In the genomic region with DNA sequence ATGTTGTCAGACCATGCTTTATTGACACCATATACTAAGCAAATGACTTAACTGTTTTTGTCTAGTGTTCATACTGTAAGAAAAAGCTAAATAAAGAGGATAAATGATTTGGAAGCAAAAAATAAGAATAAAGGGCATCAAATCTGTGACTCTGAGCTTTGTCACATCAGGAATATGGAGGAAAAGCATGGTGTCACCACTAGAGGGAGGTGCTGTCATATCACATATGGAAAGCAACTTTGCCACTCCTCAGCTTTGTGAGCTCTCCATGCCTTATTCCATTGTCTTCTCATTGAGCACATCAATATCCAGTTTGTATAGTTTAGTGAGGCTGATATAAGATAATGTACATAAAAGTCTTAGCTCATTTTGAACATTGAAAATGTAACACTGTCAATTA, we compare ENCODE assay signal across 8 cellular contexts. TPM values are rescaled to one million over a fixed set of nuclear protein-coding genes. Genes with fewer than 3 reads are reported as not detected.
A peak's percentile ranks its signal among the peaks of the same experiment; 100 is the strongest.
DNase-seq lines count a peak whose midpoint lies in the region; ATAC-seq and TF ChIP-seq lines count a peak whose summit lies in the region.

No MANE protein-coding gene starts in this region.

- POLR2A ChIA-PET in activated CD8-positive, alpha-beta T cell treated with anti-CD3 and anti-CD28 coated beads, Interleukin-2, amount 10 ng/mL, durations not matched to agents 7 days and 5 days (lab: Charles Lee): interaction anchor here (1.0 to 1.2 kb wide), 2 partner anchors 41 to 113 kb away, joined by 3 to 5 read pairs; a partner anchor contains a TSS

- peaks cover 3% of the 10 kb centered on the region for H3K4me1 Mint-ChIP-seq in activated CD8-positive, alpha-beta T cell treated with anti-CD3 and anti-CD28 coated beads, Interleukin-2, amount 10 ng/mL, durations not matched to agents 7 days and 5 days (ENCODE audit: low read depth)

- peak in 10 of 12 donors; percentile 53 to 90 (median 76) for TF ChIP-seq CTCF in heart left ventricle (IDR thresholded peaks at IDR 0.05)
- peak; percentile 30 for TF ChIP-seq CTCF in NB4 (IDR thresholded peaks at IDR 0.05; ENCODE audit: low read depth, low read length)
- TF ChIP-seq CTCF in tibial artery (IDR thresholded peaks at IDR 0.05): no peak

- no peaks in the 10 kb centered on the region for H3K36me3 ChIP-seq in heart left ventricle
- H3K36me3 ChIP-seq in iPS DF 6.9 (ENCODE audit: control insufficient read depth, insufficient read depth, low read length): no peaks in the 10 kb centered on the region
- no peaks in the 10 kb centered on the region for H3K36me3 ChIP-seq in tibial artery

- H3K4me3 ChIP-seq in heart left ventricle (no peak overlapping the region), NB4 (ENCODE audit: low read depth, low read length) (no peak overlapping the region), iPS DF 6.9 (ENCODE audit: low read length) (no peak overlapping the region), tibial artery (no peak overlapping the region)

- H3K27ac ChIP-seq in heart left ventricle: no peak overlapping the region
- H3K27ac ChIP-seq in iPS DF 6.9 (ENCODE audit: low read length): no peak overlapping the region
- no peak overlapping the region for H3K27ac ChIP-seq in tibial artery

- H3K36me3 Mint-ChIP-seq in activated CD8-positive, alpha-beta T cell treated with anti-CD3 and anti-CD28 coated beads, Interleukin-2, amount 10 ng/mL, durations not matched to agents 7 days and 5 days (ENCODE audit: low read depth): no peaks in the 10 kb centered on the region

- intact Hi-C loops in heart left ventricle (cut with DNase I): loop anchor here in 8 of 10 donors (1.0 to 10.0 kb wide), 12 partner anchors 88 to 372 kb away; a partner anchor contains a TSS
- intact Hi-C loops in Right ventricle myocardium inferior (cut with DNase I): loop anchor here (5.0 to 10.0 kb wide), 3 partner anchors 189 to 367 kb away; a partner anchor contains a TSS
- intact Hi-C loops in tibial artery (cut with DNase I; ENCODE audit: low total_unique reads): no loop called here

- no peaks in the 10 kb centered on the region for H3K27me3 Mint-ChIP-seq in activated CD8-positive, alpha-beta T cell treated with anti-CD3 and anti-CD28 coated beads, Interleukin-2, amount 10 ng/mL, durations not matched to agents 7 days and 5 days (ENCODE audit: low read depth)

- ATAC-seq in heart left ventricle (peak in 3 of 4 donors; percentile 41 to 76 (median 52)), Right ventricle myocardium inferior (no peak)
- peak; percentile 76 for ATAC-seq in activated CD8-positive, alpha-beta T cell treated with anti-CD3 and anti-CD28 coated beads, Interleukin-2, amount 10 ng/mL, durations not matched to agents 7 days and 5 days

- TF ChIP-seq POLR2A in heart left ventricle (IDR thresholded peaks at IDR 0.05) (no peak), NB4 (IDR thresholded peaks at IDR 0.05; ENCODE audit: extremely low read depth, insufficient read length) (no peak)

- no peak overlapping the region for H3K27ac Mint-ChIP-seq in activated CD8-positive, alpha-beta T cell treated with anti-CD3 and anti-CD28 coated beads, Interleukin-2, amount 10 ng/mL, durations not matched to agents 7 days and 5 days

- H3K4me1 ChIP-seq in heart left ventricle (peaks cover 0 to 12% (median 0%) of the 10 kb centered on the region in 12 donors), iPS DF 6.9 (ENCODE audit: control insufficient read depth, insufficient read depth, low read length) (no peaks in the 10 kb centered on the region), tibial artery (no peaks in the 10 kb centered on the region)

- DNase-seq in heart left ventricle: peak in 1 of 5 donors; percentile 42
- DNase-seq in Right ventricle myocardium inferior (ENCODE audit: missing footprints): no peak
- peak; percentile 58 for DNase-seq in NB4 (ENCODE audit: low read depth)
- DNase-seq in activated CD8-positive, alpha-beta T cell treated with anti-CD3 and anti-CD28 coated beads, Interleukin-2, amount 10 ng/mL, durations not matched to agents 7 days and 5 days: peak; percentile 59
- DNase-seq in iPS DF 6.9 (ENCODE audit: low read depth, low spot score): peak; percentile 45
- no peak for DNase-seq in NK-92 treated with Interleukin-12 subunit alpha and Interleukin-12 subunit beta, amount 100 ng/mL, for 24 hours (lab: John Stamatoyannopoulos, UW)
- no peak for DNase-seq in NCI-H2227 treated with DMSO at 0.1 percent for 48 hours (lab: John Stamatoyannopoulos, UW)
- no peak for DNase-seq in tibial artery

- no peaks in the 10 kb centered on the region for H3K27me3 ChIP-seq in heart left ventricle
- H3K27me3 ChIP-seq in iPS DF 6.9 (ENCODE audit: control insufficient read depth, insufficient read depth, low read length): no peaks in the 10 kb centered on the region
- H3K27me3 ChIP-seq in tibial artery: no peaks in the 10 kb centered on the region

- H3K9me3 ChIP-seq in heart left ventricle (no peaks in the 10 kb centered on the region), iPS DF 6.9 (ENCODE audit: control insufficient read depth, insufficient read depth, low read length) (no peaks in the 10 kb centered on the region), tibial artery (no peaks in the 10 kb centered on the region)

- CTCF ChIA-PET in activated CD8-positive, alpha-beta T cell treated with anti-CD3 and anti-CD28 coated beads, Interleukin-2, amount 10 ng/mL, durations not matched to agents 7 days and 5 days (lab: Charles Lee): interaction anchor here (0.7 to 3.2 kb wide), 38 partner anchors 10 to 379 kb away, joined by 3 to 35 read pairs (median 4); a partner anchor contains a TSS

- no peaks in the 10 kb centered on the region for H3K9me3 Mint-ChIP-seq in activated CD8-positive, alpha-beta T cell treated with anti-CD3 and anti-CD28 coated beads, Interleukin-2, amount 10 ng/mL, durations not matched to agents 7 days and 5 days (ENCODE audit: insufficient read depth)

- no peak overlapping the region for H3K4me3 Mint-ChIP-seq in activated CD8-positive, alpha-beta T cell treated with anti-CD3 and anti-CD28 coated beads, Interleukin-2, amount 10 ng/mL, durations not matched to agents 7 days and 5 days

RNA-seq across cellular contexts. Expression of a gene that starts 20.8 kb away (rescaled TPM):
- total RNA-seq in heart left ventricle (100 to 1,000 TPM in 1 of 9 donors, 10 to 100 TPM in 2, 1 to 10 TPM in 6; 3.6 to 170 (median 6.4) TPM), Right ventricle myocardium inferior (8.3 TPM)
- 1 to 10 TPM; 4.5 to 5.8 TPM for polyA plus RNA-seq in heart left ventricle
- 100 to 1,000 TPM; 146 to 147 TPM for total RNA-seq in activated CD8-positive, alpha-beta T cell treated with anti-CD3 and anti-CD28 coated beads, Interleukin-2, amount 10 ng/mL, durations not matched to agents 7 days and 5 days

RNA-seq across cellular contexts. Expression of a gene that starts 40.1 kb away (rescaled TPM):
- total RNA-seq in heart left ventricle: 10 to 100 TPM in 8 of 9 donors, 1 to 10 TPM in 1; 6.4 to 86.8 (median 10.9) TPM
- polyA plus RNA-seq in heart left ventricle: 10 to 100 TPM in 1 of 2 donors, 1 to 10 TPM in 1; 9.9 to 25.1 TPM
- 13.1 TPM for total RNA-seq in Right ventricle myocardium inferior
- total RNA-seq in activated CD8-positive, alpha-beta T cell treated with anti-CD3 and anti-CD28 coated beads, Interleukin-2, amount 10 ng/mL, durations not matched to agents 7 days and 5 days: 10 to 100 TPM; 95.8 to 97.4 TPM

Comparison
In these comparisons a context has a peak if more than half of its experiments do, and no peak if none do; other contexts are left out.
1. DNase-seq: peak in NB4 (single experiment), activated CD8-positive, alpha-beta T cell treated with anti-CD3 and anti-CD28 coated beads, Interleukin-2, amount 10 ng/mL, durations not matched to agents 7 days and 5 days (single experiment) and iPS DF 6.9 (single experiment); none in Right ventricle myocardium inferior (single experiment), NK-92 treated with Interleukin-12 subunit alpha and Interleukin-12 subunit beta, amount 100 ng/mL, for 24 hours (single experiment), NCI-H2227 treated with DMSO at 0.1 percent for 48 hours (single experiment) and tibial artery (0 of 2).
2. CTCF ChIP-seq: peak in heart left ventricle (10 of 12) and NB4 (single experiment); none in tibial artery (0 of 2).